ENCODE assay signal across 20 cellular contexts in the genomic region with DNA sequence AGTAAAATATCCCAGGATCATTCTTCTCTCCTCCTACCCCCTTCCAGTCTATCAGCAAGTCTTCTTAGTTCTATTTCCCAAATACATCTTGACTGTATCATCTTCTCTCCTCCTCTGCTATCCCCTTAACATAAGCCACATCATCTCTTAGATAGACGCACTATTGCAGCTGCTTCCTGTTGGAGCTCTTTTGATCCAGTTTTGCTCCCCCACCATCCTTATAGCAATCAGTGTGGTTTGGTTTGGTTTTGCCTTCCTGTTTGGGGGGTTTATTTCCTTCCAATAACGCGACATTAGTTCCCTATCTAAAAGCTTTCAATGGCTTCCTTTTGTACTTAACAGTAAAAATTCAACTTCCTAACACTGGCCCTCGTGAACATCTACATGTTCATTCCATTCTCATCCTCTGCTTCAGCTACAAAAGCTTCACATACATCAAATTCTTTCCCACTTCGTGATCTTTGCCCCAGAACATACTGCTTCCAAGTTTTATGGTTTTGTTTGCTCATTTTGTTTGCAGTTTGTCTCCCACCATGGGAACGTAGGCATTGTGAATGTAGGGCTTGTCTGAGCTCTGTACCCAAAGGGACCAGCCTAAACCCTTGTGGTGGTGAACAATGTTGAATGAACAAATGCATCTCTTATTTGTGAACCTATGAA. TPM values are rescaled to one million over a fixed set of nuclear protein-coding genes. Genes with fewer than 3 reads are reported as not detected.
"Had no signal": no experiment of that assay in that cellular context is flagged by ENCODE, and none has a peak within 500 bp of the region (broad histone marks: within the 10 kb centered on the region; RNA-seq: fewer than 3 reads in every experiment).

No MANE protein-coding gene starts in this region.

- ATAC-seq: activated T-cell treated with anti-CD3 and anti-CD28 coated beads, Interleukin-2, amount 50 U/mL, for 72 hours; heart left ventricle; left cardiac atrium; sciatic nerve; stimulated activated memory B cell treated with anti-CD40 and anti-IgM and Interleukin-4, amounts not matched to agents 10 μg/mL and 1 μg/mL and 100 μg/mL, for 72 hours had no signal

- H3K36me3 ChIP-seq: heart left ventricle, stomach, suprapubic skin, tibial nerve had no signal

- H3K4me3 ChIP-seq: coronary artery, heart left ventricle, stomach, suprapubic skin, tibial nerve had no signal

- DNase-seq: activated B cell treated with CpG ODN at 0.5 μM for 24 hours; activated CD4-positive, alpha-beta memory T cell treated with anti-CD3 and anti-CD28 coated beads for 36 hours; activated CD4-positive, alpha-beta T cell treated with anti-CD3 and anti-CD28 coated beads for 48 hours; activated effector memory CD4-positive, alpha-beta T cell treated with Interleukin-2 at 50 U/mL for 16 hours; activated naive CD4-positive, alpha-beta T cell treated with anti-CD3 and anti-CD28 coated beads for 36 hours; activated T-cell treated with anti-CD3 and anti-CD28 coated beads, Interleukin-2, amount 50 U/mL, for 72 hours; cerebellar nuclear complex; endodermal cell; heart left ventricle; islet precursor cell; left cardiac atrium; posterior cingulate gyrus; small intestine; stimulated activated CD4-positive, alpha-beta T cell treated with anti-CD3 and anti-CD28 coated beads, Interleukin-15, amount 100 ng/mL, for 24 hours; stomach had no signal

- H3K9me3 ChIP-seq: heart left ventricle, stomach, suprapubic skin, tibial nerve had no signal

- H3K27me3 ChIP-seq: stomach, suprapubic skin, tibial nerve had no signal

- H3K4me1 ChIP-seq: heart left ventricle, stomach, suprapubic skin, tibial nerve had no signal

- H3K27ac ChIP-seq: coronary artery, heart left ventricle, stomach, suprapubic skin had no signal

RNA-seq across cellular contexts. Expression of a gene that starts 33.7 kb away (rescaled TPM):
- total RNA-seq: activated CD4-positive, alpha-beta memory T cell treated with anti-CD3 and anti-CD28 coated beads for 36 hours; activated naive CD4-positive, alpha-beta T cell treated with anti-CD3 and anti-CD28 coated beads for 36 hours had no signal
